In the genomic region with DNA sequence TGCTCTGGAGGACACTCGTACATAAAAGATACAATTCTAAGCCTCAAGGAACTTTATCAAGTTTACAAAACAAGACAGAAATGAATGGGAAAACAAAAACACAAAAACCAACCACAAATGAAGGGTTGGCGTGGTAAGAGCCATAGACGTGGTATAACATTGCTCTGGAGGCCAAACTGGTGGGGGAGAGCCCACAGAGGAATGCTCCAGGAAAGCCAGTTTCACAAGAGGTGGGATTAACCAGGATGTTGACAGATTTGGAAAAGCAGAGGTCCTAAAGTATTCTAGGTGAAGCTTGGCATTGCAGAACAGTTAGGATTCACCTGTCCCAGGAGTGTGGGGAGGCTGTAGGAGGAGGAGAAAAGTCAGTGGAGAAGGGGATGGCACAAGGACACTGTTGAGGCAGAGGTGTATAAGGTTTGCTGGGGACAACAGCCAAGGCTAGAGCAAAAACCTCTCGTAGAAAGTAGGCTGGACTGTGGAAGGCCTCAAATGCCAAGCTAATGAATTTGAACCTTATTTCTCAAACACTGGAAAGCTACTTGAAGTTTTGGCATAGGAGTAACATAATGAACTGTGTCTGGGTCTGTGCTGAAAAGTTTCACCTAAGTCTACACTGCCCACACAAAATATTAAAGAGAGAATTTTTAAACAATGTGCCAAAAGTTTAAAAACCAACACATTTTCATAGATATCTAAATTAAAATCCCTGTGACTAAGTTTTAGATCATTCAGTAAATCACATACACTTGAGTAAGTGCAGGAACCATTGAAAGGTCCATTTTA, we compare ENCODE assay signal across 15 cellular contexts.
DNase-seq lines count a peak whose midpoint lies in the region; ATAC-seq and TF ChIP-seq lines count a peak whose summit lies in the region.
"Had no signal": no experiment of that assay in that cellular context is flagged by ENCODE, and none has a peak within 500 bp of the region (broad histone marks: within the 10 kb centered on the region; RNA-seq: fewer than 3 reads in every experiment).

No MANE protein-coding gene starts in this region.

- H3K36me3 Mint-ChIP-seq in type B pancreatic cell = peaks cover 10% of the 10 kb centered on the region

- no peak overlapping the region for H3K4ac ChIP-seq in neuronal stem cell (ENCODE audit: low read length)

- H2BK5ac ChIP-seq in neuronal stem cell (ENCODE audit: low read length) = no peak overlapping the region

- H3K27ac Mint-ChIP-seq in type B pancreatic cell = peak overlapping the region; percentile 90

- no peak overlapping the region for H2BK120ac ChIP-seq in neuronal stem cell (ENCODE audit: low read depth, low read length)

- H3K27ac ChIP-seq in left ventricle myocardium inferior (replicated peaks) = peak overlapping the region; percentile 64
- H3K27ac ChIP-seq in breast epithelium = peak overlapping the region; percentile 75 to 80
- H3K27ac ChIP-seq in neuronal stem cell (replicated peaks; ENCODE audit: low read length) = no peak overlapping the region
- H3K27ac ChIP-seq: neutrophil, SJSA1 had no signal

- TF ChIP-seq CTCF in left ventricle myocardium inferior (IDR thresholded peaks at IDR 0.05; ENCODE audit: borderline replicate concordance) = no peak
- no peak for TF ChIP-seq CTCF in breast epithelium (IDR thresholded peaks at IDR 0.05)
- TF ChIP-seq CTCF in type B pancreatic cell (conservative IDR thresholded peaks at IDR 0.05) = no peak

- no peak overlapping the region for H4K91ac ChIP-seq in neuronal stem cell (ENCODE audit: low read depth, low read length, poor library complexity)

- peaks cover 68% of the 10 kb centered on the region for H3K4me1 ChIP-seq in left ventricle myocardium inferior
- peaks cover 6 to 44% of the 10 kb centered on the region in 2 donors for H3K4me1 ChIP-seq in breast epithelium
- peaks cover 7 to 13% of the 10 kb centered on the region in 2 donors for H3K4me1 ChIP-seq in neuronal stem cell (ENCODE audit: control insufficient read depth in 2 of 2, insufficient read depth in 1 of 2, low read depth in 1 of 2, low read length in 2 of 2)

- no peak overlapping the region for H2BK12ac ChIP-seq in neuronal stem cell (ENCODE audit: low read length)

- peaks cover 68% of the 10 kb centered on the region for H3K4me1 Mint-ChIP-seq in type B pancreatic cell (ENCODE audit: unreplicated experiment)

- no peak overlapping the region for H2BK15ac ChIP-seq in neuronal stem cell (ENCODE audit: low read length)

- WGBS in neuronal stem cell (ENCODE audit: extremely low coverage in 2 of 2, insufficient read length in 2 of 2, insufficient replicate concordance in 1 of 2), 2 donors = no CpG with 5 or more reads among the region's 4 CpGs

- H3K9me3 ChIP-seq in left ventricle myocardium inferior (replicated peaks) = no peaks in the 10 kb centered on the region
- H3K9me3 ChIP-seq in breast epithelium = no peaks in the 10 kb centered on the region
- H3K9me3 ChIP-seq in neuronal stem cell (replicated peaks in 1 of 2; ENCODE audit: control insufficient read depth in 2 of 2, insufficient read depth in 1 of 2, low read depth in 1 of 2, low read length in 2 of 2) = no peaks in the 10 kb centered on the region
- H3K9me3 ChIP-seq: neutrophil, SJSA1 had no signal

- ATAC-seq in Right ventricle myocardium inferior (no peak), HG02970 (IDR thresholded peaks at IDR 0.05; ENCODE audit: low FRiP score, unreplicated experiment) (no peak)

- H4K8ac ChIP-seq in neuronal stem cell (ENCODE audit: low read depth, low read length) = no peak overlapping the region

- no peaks in the 10 kb centered on the region for H3K9me3 Mint-ChIP-seq in type B pancreatic cell

- no peak for DNase-seq in left ventricle myocardium inferior
- no peak for DNase-seq in Right ventricle myocardium inferior (ENCODE audit: missing footprints)
- no peak for DNase-seq in breast epithelium (ENCODE audit: low spot score in 2 of 2)
- DNase-seq in neuronal stem cell (ENCODE audit: low spot score) = no peak
- DNase-seq in type B pancreatic cell (ENCODE audit: extremely low spot score, unreplicated experiment) = no peak
- no peak for DNase-seq in NCI-H526 treated with DMSO at 0.1 percent for 48 hours (lab: John Stamatoyannopoulos, UW)
- no peak for DNase-seq in HEK293T (ENCODE audit: extremely low spot score)
- DNase-seq: activated CD4-positive, alpha-beta T cell treated with anti-CD3 and anti-CD28 coated beads, Interleukin-2, amount 50 U/mL, for 4 hours; activated T-cell treated with anti-CD3 and anti-CD28 coated beads, Interleukin-2, amount 50 U/mL, for 48 hours; CD4-positive, alpha-beta memory T cell; dermis blood vessel endothelial cell had no signal

- no peak for TF ChIP-seq POLR2A in breast epithelium (IDR thresholded peaks at IDR 0.05)

- no peak overlapping the region for H2AK5ac ChIP-seq in neuronal stem cell (ENCODE audit: low read depth, low read length)

- H3K27me3 ChIP-seq in left ventricle myocardium inferior (ENCODE audit: low read depth) = no peaks in the 10 kb centered on the region
- H3K27me3 ChIP-seq in breast epithelium = no peaks in the 10 kb centered on the region
- no peaks in the 10 kb centered on the region for H3K27me3 ChIP-seq in neuronal stem cell (ENCODE audit: control insufficient read depth in 3 of 3, insufficient read depth in 3 of 3, low read depth in 1 of 3, low read length in 3 of 3)
- H3K27me3 ChIP-seq: neutrophil, SJSA1 had no signal

- H3K23ac ChIP-seq in neuronal stem cell (ENCODE audit: low read depth, low read length, poor library complexity) = no peak overlapping the region

- H3K79me1 ChIP-seq in neuronal stem cell (ENCODE audit: low read depth, low read length) = no peaks in the 10 kb centered on the region

- no peak overlapping the region for H3K9ac ChIP-seq in neuronal stem cell (ENCODE audit: low read depth, low read length, poor library complexity)

- no peak overlapping the region for H3K14ac ChIP-seq in neuronal stem cell (ENCODE audit: low read length)

- intact Hi-C loops in left ventricle myocardium inferior (cut with micrococcal nuclease) = no loop called here
- intact Hi-C loops in Right ventricle myocardium inferior (cut with DNase I) = no loop called here
- intact Hi-C loops in breast epithelium (cut with DNase I; ENCODE audit: low total_unique reads) = no loop called here

- H3K18ac ChIP-seq in neuronal stem cell (ENCODE audit: low read length) = peak overlapping the region; percentile 21

- no peaks in the 10 kb centered on the region for H3K27me3 Mint-ChIP-seq in type B pancreatic cell
- H3K27me3 Mint-ChIP-seq: CD4-positive, alpha-beta memory T cell had no signal

- POLR2A ChIA-PET in HEK293T (lab: Yijun Ruan, JAX) = no interaction called here

- CTCF ChIA-PET in HEK293T (lab: Yijun Ruan, JAX) = no interaction called here

- H3K4me3 ChIP-seq in left ventricle myocardium inferior (no peak overlapping the region), breast epithelium (no peak overlapping the region), neuronal stem cell (ENCODE audit: low read length in 2 of 2) (no peak overlapping the region)
- H3K4me3 ChIP-seq: lung, SJSA1 had no signal

- H3K36me3 ChIP-seq in left ventricle myocardium inferior = no peaks in the 10 kb centered on the region
- H3K36me3 ChIP-seq in breast epithelium = no peaks in the 10 kb centered on the region
- peaks cover 0 to 2% of the 10 kb centered on the region in 2 donors for H3K36me3 ChIP-seq in neuronal stem cell (replicated peaks in 1 of 2; ENCODE audit: control insufficient read depth in 2 of 2, insufficient read depth in 2 of 2, low read length in 2 of 2)
- H3K36me3 ChIP-seq: neutrophil, SJSA1 had no signal

- no peak overlapping the region for H3K4me2 ChIP-seq in neuronal stem cell (ENCODE audit: insufficient read depth, low read length, poor library complexity, severe bottlenecking)

- H3K4me3 Mint-ChIP-seq in type B pancreatic cell = peak overlapping the region; percentile 42
- H3K4me3 Mint-ChIP-seq: CD4-positive, alpha-beta memory T cell had no signal

- no peak overlapping the region for H2AFZ ChIP-seq in neuronal stem cell (ENCODE audit: low read length)

TF ChIP-seq in HEK293T, 16 proteins besides CTCF, POLR2A, EP300 and RAD21:
- TF ChIP-seq LEF1 (IDR thresholded peaks at IDR 0.05; ENCODE audit: borderline replicate concordance) (no peak), L3MBTL2 (conservative IDR thresholded peaks at IDR 0.05) (no peak), BHLHE40 (IDR thresholded peaks at IDR 0.05; ENCODE audit: borderline replicate concordance) (no peak), ARNT (IDR thresholded peaks at IDR 0.05) (no peak), ZNF384 (IDR thresholded peaks at IDR 0.05) (no peak), NFRKB (IDR thresholded peaks at IDR 0.05) (no peak), HDGF (IDR thresholded peaks at IDR 0.05; ENCODE audit: borderline replicate concordance) (no peak), FOXA1 (IDR thresholded peaks at IDR 0.05) (no peak), FOXK2 (IDR thresholded peaks at IDR 0.05) (no peak), SUZ12 (IDR thresholded peaks at IDR 0.05) (no peak), FOXM1 (IDR thresholded peaks at IDR 0.05; ENCODE audit: borderline replicate concordance) (no peak), ELF4 (IDR thresholded peaks at IDR 0.05) (no peak), TARDBP (IDR thresholded peaks at IDR 0.05) (no peak), SP1 (IDR thresholded peaks at IDR 0.05) (no peak), CTBP1 (IDR thresholded peaks at IDR 0.05; ENCODE audit: borderline replicate concordance) (no peak)
- TF ChIP-seq, protein P1, sequence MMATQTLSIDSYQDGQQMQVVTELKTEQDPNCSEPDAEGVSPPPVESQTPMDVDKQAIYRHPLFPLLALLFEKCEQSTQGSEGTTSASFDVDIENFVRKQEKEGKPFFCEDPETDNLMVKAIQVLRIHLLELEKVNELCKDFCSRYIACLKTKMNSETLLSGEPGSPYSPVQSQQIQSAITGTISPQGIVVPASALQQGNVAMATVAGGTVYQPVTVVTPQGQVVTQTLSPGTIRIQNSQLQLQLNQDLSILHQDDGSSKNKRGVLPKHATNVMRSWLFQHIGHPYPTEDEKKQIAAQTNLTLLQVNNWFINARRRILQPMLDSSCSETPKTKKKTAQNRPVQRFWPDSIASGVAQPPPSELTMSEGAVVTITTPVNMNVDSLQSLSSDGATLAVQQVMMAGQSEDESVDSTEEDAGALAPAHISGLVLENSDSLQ (IDR thresholded peaks at IDR 0.05) = no peak
TF ChIP-seq in HEK293T: peak in this region for 0.
